ENCODE assay signal across 8 cellular contexts in genomic region chr9:20622330-20623020, GRCh38. TPM values are rescaled to one million over a fixed set of nuclear protein-coding genes. Genes with fewer than 3 reads are reported as not detected.
DNase-seq lines count a peak whose midpoint lies in the region; ATAC-seq and TF ChIP-seq lines count a peak whose summit lies in the region.

TSS of gene MLLT3 (minus strand) at chr9:20622499.

- peak within 1 kb of the TSS; percentile 92 for H3K4me3 Mint-ChIP-seq in activated T-cell treated with anti-CD3 and anti-CD28 coated beads, Interleukin-2, amount 50 U/mL, for 4 hours

- H3K27me3 ChIP-seq in esophagus muscularis mucosa = no peaks in the 10 kb centered on the region

- DNase-seq in DMS 273 (lab: John Stamatoyannopoulos, UW; ENCODE audit: unreplicated experiment) = peak; percentile 98
- peak; percentile 79 for DNase-seq in HuH-7.5 (ENCODE audit: low spot score)
- DNase-seq in OCI-M2 (lab: John Stamatoyannopoulos, UW; ENCODE audit: unreplicated experiment) = peak; percentile 31
- peak; percentile 96 for DNase-seq in activated T-cell treated with anti-CD3 and anti-CD28 coated beads, Interleukin-2, amount 50 U/mL, for 4 hours
- peak; percentile 97 for DNase-seq in esophagus muscularis mucosa (ENCODE audit: extremely low spot score)
- peak; percentile 96 for DNase-seq in myocyte (ENCODE audit: low read depth)
- DNase-seq in stimulated activated CD8-positive, alpha-beta memory T cell treated with anti-CD3 and anti-CD28 coated beads, Interleukin-7, amount 100 ng/mL, for 4 hours (ENCODE audit: low read depth in 2 of 2) = peak; percentile 93 to 97

- WGBS in esophagus muscularis mucosa = under 1% methylated on average over 16 of the region's 41 CpGs

- ATAC-seq in GM21526 (IDR thresholded peaks at IDR 0.05; ENCODE audit: low FRiP score, unreplicated experiment) = peak; percentile 83
- peak; percentile 81 for ATAC-seq in activated T-cell treated with anti-CD3 and anti-CD28 coated beads, Interleukin-2, amount 50 U/mL, for 4 hours

- no peaks in the 10 kb centered on the region for H3K9me3 Mint-ChIP-seq in activated T-cell treated with anti-CD3 and anti-CD28 coated beads, Interleukin-2, amount 50 U/mL, for 4 hours

- H3K4me3 ChIP-seq in esophagus muscularis mucosa = peak within 1 kb of the TSS; percentile 77 to 96 (median 92)

- H3K36me3 ChIP-seq in esophagus muscularis mucosa = no peaks in the 10 kb centered on the region

- no peaks in the 10 kb centered on the region for H3K27me3 Mint-ChIP-seq in activated T-cell treated with anti-CD3 and anti-CD28 coated beads, Interleukin-2, amount 50 U/mL, for 4 hours (ENCODE audit: low read depth)

- peak within 1 kb of the TSS; percentile 91 to 94 (median 92) for H3K27ac ChIP-seq in esophagus muscularis mucosa (replicated peaks in 1 of 4)

- TF ChIP-seq POLR2A in esophagus muscularis mucosa (IDR thresholded peaks at IDR 0.05; ENCODE audit: low read depth) = peak; percentile 3

- peak in 1 of 3 experiments; percentile 37 for TF ChIP-seq CTCF in esophagus muscularis mucosa (IDR thresholded peaks at IDR 0.05)

- no peaks in the 10 kb centered on the region for H3K36me3 Mint-ChIP-seq in activated T-cell treated with anti-CD3 and anti-CD28 coated beads, Interleukin-2, amount 50 U/mL, for 4 hours (ENCODE audit: insufficient read depth)

- H3K4me1 ChIP-seq in esophagus muscularis mucosa = peaks cover 18 to 45% (median 36%) of the 10 kb centered on the region in 4 donors

- intact Hi-C loops in esophagus muscularis mucosa (cut with DNase I) = loop anchor here (2.0 to 5.0 kb wide), 5 partner anchors 62 to 695 kb away; partner anchors contain the start of gene FOCAD

- H3K9me3 ChIP-seq in esophagus muscularis mucosa = no peaks in the 10 kb centered on the region

- H3K4me1 Mint-ChIP-seq in activated T-cell treated with anti-CD3 and anti-CD28 coated beads, Interleukin-2, amount 50 U/mL, for 4 hours (ENCODE audit: low read depth) = peaks cover 41% of the 10 kb centered on the region

- TF ChIP-seq EP300 in esophagus muscularis mucosa (IDR thresholded peaks at IDR 0.05) = no peak

RNA-seq across cellular contexts. Expression of gene MLLT3, which starts in this region (rescaled TPM):
- total RNA-seq in activated T-cell treated with anti-CD3 and anti-CD28 coated beads, Interleukin-2, amount 50 U/mL, for 4 hours = 10 to 100 TPM; 13.0 to 19.0 (median 14.6) TPM
- total RNA-seq in esophagus muscularis mucosa (10 to 100 TPM; 14.1 to 30.7 (median 18.0) TPM), myocyte (32.5 and 79.1 TPM in 2 replicates)
- 17.9 TPM for polyA plus RNA-seq in myocyte (2012)

Comparison
In these comparisons a context has a peak if more than half of its experiments do, and no peak if none do; other contexts are left out.
1. Peak in every context shown above with its lines: DNase-seq, ATAC-seq, H3K4me3 ChIP-seq and H3K27ac ChIP-seq.
2. DNase-seq: peak in every context shown above with its lines; median percentile 98 in DMS 273; 97 in esophagus muscularis mucosa; 96 in activated T-cell treated with anti-CD3 and anti-CD28 coated beads, Interleukin-2, amount 50 U/mL, for 4 hours; 96 in myocyte; 95 in stimulated activated CD8-positive, alpha-beta memory T cell treated with anti-CD3 and anti-CD28 coated beads, Interleukin-7, amount 100 ng/mL, for 4 hours; 79 in HuH-7.5; 31 in OCI-M2.